31 cellular contexts compared by ENCODE assay signal in the genomic region with DNA sequence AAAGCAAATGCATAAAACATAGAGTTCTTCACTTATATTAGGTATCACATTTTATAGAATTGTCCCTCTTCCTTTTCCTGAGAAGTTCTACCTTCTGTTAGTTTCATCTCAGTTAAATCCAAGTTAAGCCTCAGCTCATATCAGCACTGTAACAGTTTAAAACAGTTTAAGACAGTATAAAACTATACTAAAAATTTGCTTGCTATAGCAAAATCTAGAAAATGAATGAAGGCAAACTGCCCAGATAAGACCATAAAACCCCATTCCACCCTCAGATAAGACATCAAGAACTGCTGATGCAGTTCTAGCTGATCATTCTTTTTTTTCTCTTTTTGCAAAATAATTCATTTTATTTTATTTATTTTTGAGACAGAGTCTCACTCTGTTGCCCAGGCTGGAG.
"Had no signal": no experiment of that assay in that cellular context is flagged by ENCODE, and none has a peak within 500 bp of the region (broad histone marks: within the 10 kb centered on the region; RNA-seq: fewer than 3 reads in every experiment).

No MANE protein-coding gene starts in this region.

- H3K36me3 ChIP-seq: brain microvascular endothelial cell had no signal

- H3K9me3 Mint-ChIP-seq: activated CD4-positive, alpha-beta memory T cell treated with anti-CD3 and anti-CD28 coated beads, Interleukin-2, amount 10 ng/mL, durations not matched to agents 7 days and 5 days; activated CD4-positive, alpha-beta T cell treated with anti-CD3 and anti-CD28 coated beads, Interleukin-2, amount 10 ng/mL, durations not matched to agents 7 days and 5 days; activated T-cell treated with anti-CD3 and anti-CD28 coated beads, Interleukin-2, amount 50 U/mL, for 4 hours; activated T-helper 17 cell treated with anti-CD3 and anti-CD28 coated beads, Interleukin-2, amount 50 U/mL, for 72 hours; dendritic cell treated with granulocyte-macrophage colony-stimulating factor and Interleukin-4, amounts not matched to agents 40 ng/mL and 50 ng/mL, for 4 days; endodermal cell had no signal

- H3K27ac ChIP-seq: brain microvascular endothelial cell, coronary artery, dorsolateral prefrontal cortex had no signal

- FAIRE-seq: astrocyte, bronchial epithelial cell, frontal cortex had no signal

- H3K27me3 Mint-ChIP-seq: activated CD4-positive, alpha-beta memory T cell treated with anti-CD3 and anti-CD28 coated beads, Interleukin-2, amount 10 ng/mL, durations not matched to agents 7 days and 5 days; activated CD4-positive, alpha-beta T cell treated with anti-CD3 and anti-CD28 coated beads, Interleukin-2, amount 10 ng/mL, durations not matched to agents 7 days and 5 days; activated naive CD8-positive, alpha-beta T cell; central memory CD8-positive, alpha-beta T cell; dendritic cell treated with granulocyte-macrophage colony-stimulating factor and Interleukin-4, amounts not matched to agents 40 ng/mL and 50 ng/mL, for 4 days had no signal

- DNase-seq: activated CD4-positive, alpha-beta memory T cell treated with anti-CD3 and anti-CD28 coated beads, Interleukin-2, amount 10 ng/mL, durations not matched to agents 7 days and 5 days; activated CD4-positive, alpha-beta T cell treated with anti-CD3 and anti-CD28 coated beads for 1 hour; activated CD4-positive, alpha-beta T cell treated with anti-CD3 and anti-CD28 coated beads for 4 hours; activated CD4-positive, alpha-beta T cell treated with anti-CD3 and anti-CD28 coated beads, Interleukin-2, amount 10 ng/mL, durations not matched to agents 7 days and 5 days; activated CD4-positive, alpha-beta T cell treated with anti-CD3 and anti-CD28 coated beads, Interleukin-2, amount 50 U/mL, for 4 hours; activated CD4-positive, CD25-positive, alpha-beta regulatory T cell; activated CD8-positive, alpha-beta memory T cell treated with anti-CD3 and anti-CD28 coated beads, Interleukin-2, amount 50 U/mL, for 48 hours; activated effector memory CD4-positive, alpha-beta T cell treated with Interleukin-2 at 50 U/mL for 16 hours; activated gamma-delta T cell treated with Interleukin-2 at 50 U/mL for 16 hours; activated naive CD4-positive, alpha-beta T cell treated with anti-CD3 and anti-CD28 coated beads, Interleukin-2, amount 50 U/mL, for 16 hours; activated naive CD4-positive, alpha-beta T cell treated with Interleukin-2 at 50 U/mL for 16 hours; activated T-cell treated with anti-CD3 and anti-CD28 coated beads for 4 hours; activated T-cell treated with anti-CD3 and anti-CD28 coated beads, Interleukin-2, amount 50 U/mL, for 4 hours; amniotic stem cell; anterior cingulate cortex; brain microvascular endothelial cell; dorsolateral prefrontal cortex; effector memory CD4-positive, alpha-beta T cell; endodermal cell; foreskin fibroblast; head of caudate nucleus; T-helper 2 cell had no signal

- H3K4me3 ChIP-seq: coronary artery, dorsolateral prefrontal cortex had no signal

- ATAC-seq: activated T-cell treated with anti-CD3 and anti-CD28 coated beads, Interleukin-2, amount 50 U/mL, for 4 hours; activated T-helper 17 cell treated with anti-CD3 and anti-CD28 coated beads, Interleukin-2, amount 50 U/mL, for 72 hours; esophagus mucosa had no signal

- H3K4me3 Mint-ChIP-seq: activated CD4-positive, alpha-beta memory T cell treated with anti-CD3 and anti-CD28 coated beads, Interleukin-2, amount 10 ng/mL, durations not matched to agents 7 days and 5 days; activated CD4-positive, alpha-beta T cell treated with anti-CD3 and anti-CD28 coated beads, Interleukin-2, amount 10 ng/mL, durations not matched to agents 7 days and 5 days; activated naive CD8-positive, alpha-beta T cell; activated T-cell treated with anti-CD3 and anti-CD28 coated beads, Interleukin-2, amount 50 U/mL, for 4 hours; activated T-helper 17 cell treated with anti-CD3 and anti-CD28 coated beads, Interleukin-2, amount 50 U/mL, for 72 hours; central memory CD8-positive, alpha-beta T cell; dendritic cell treated with granulocyte-macrophage colony-stimulating factor and Interleukin-4, amounts not matched to agents 40 ng/mL and 50 ng/mL, for 4 days; endodermal cell had no signal

- H3K27me3 ChIP-seq: brain microvascular endothelial cell, dorsolateral prefrontal cortex had no signal

- H3K27ac Mint-ChIP-seq: activated CD4-positive, alpha-beta memory T cell treated with anti-CD3 and anti-CD28 coated beads, Interleukin-2, amount 10 ng/mL, durations not matched to agents 7 days and 5 days; activated CD4-positive, alpha-beta T cell treated with anti-CD3 and anti-CD28 coated beads, Interleukin-2, amount 10 ng/mL, durations not matched to agents 7 days and 5 days; activated naive CD8-positive, alpha-beta T cell; activated T-helper 17 cell treated with anti-CD3 and anti-CD28 coated beads, Interleukin-2, amount 50 U/mL, for 72 hours; dendritic cell treated with granulocyte-macrophage colony-stimulating factor and Interleukin-4, amounts not matched to agents 40 ng/mL and 50 ng/mL, for 4 days; endodermal cell had no signal

- H3K4me1 Mint-ChIP-seq: activated CD4-positive, alpha-beta memory T cell treated with anti-CD3 and anti-CD28 coated beads, Interleukin-2, amount 10 ng/mL, durations not matched to agents 7 days and 5 days; activated CD4-positive, alpha-beta T cell treated with anti-CD3 and anti-CD28 coated beads, Interleukin-2, amount 10 ng/mL, durations not matched to agents 7 days and 5 days; activated T-helper 17 cell treated with anti-CD3 and anti-CD28 coated beads, Interleukin-2, amount 50 U/mL, for 72 hours; central memory CD8-positive, alpha-beta T cell had no signal

- H3K36me3 Mint-ChIP-seq: activated naive CD8-positive, alpha-beta T cell had no signal
